Comparison of ENCODE assay signal across 20 cellular contexts in genomic region chr6:166462461-166463135, GRCh38.
"Had no signal": no experiment of that assay in that cellular context is flagged by ENCODE, and none has a peak within 500 bp of the region (broad histone marks: within the 10 kb centered on the region; RNA-seq: fewer than 3 reads in every experiment).

No MANE protein-coding gene starts in this region.

- H3K27ac Mint-ChIP-seq: activated B cell treated with CpG ODN at 0.5 μM for 24 hours; activated CD4-positive, alpha-beta memory T cell treated with anti-CD3 and anti-CD28 coated beads for 36 hours; activated naive CD8-positive, alpha-beta T cell treated with anti-CD3 and anti-CD28 coated beads for 36 hours; mesothelial cell of epicardium; nephron progenitor cell had no signal

- H3K4me3 Mint-ChIP-seq: activated CD4-positive, alpha-beta memory T cell treated with anti-CD3 and anti-CD28 coated beads for 36 hours; activated naive CD8-positive, alpha-beta T cell treated with anti-CD3 and anti-CD28 coated beads for 36 hours; effector memory CD8-positive, alpha-beta T cell; mesothelial cell of epicardium; nephron progenitor cell had no signal

- ATAC-seq: effector memory CD8-positive, alpha-beta T cell; left colon; lower lobe of right lung had no signal

- H3K27me3 ChIP-seq: cardiac muscle cell, hepatocyte, right atrium auricular region had no signal

- H3K4me1 Mint-ChIP-seq: activated naive CD8-positive, alpha-beta T cell treated with anti-CD3 and anti-CD28 coated beads for 36 hours had no signal

- H3K4me1 ChIP-seq: prostate gland had no signal

- H3K27me3 Mint-ChIP-seq: activated B cell treated with CpG ODN at 0.5 μM for 24 hours; activated CD4-positive, alpha-beta memory T cell treated with anti-CD3 and anti-CD28 coated beads for 36 hours; activated naive CD8-positive, alpha-beta T cell treated with anti-CD3 and anti-CD28 coated beads for 36 hours; effector memory CD8-positive, alpha-beta T cell had no signal

- DNase-seq: activated B cell treated with CpG ODN at 0.5 μM for 24 hours; activated CD4-positive, alpha-beta memory T cell treated with anti-CD3 and anti-CD28 coated beads for 36 hours; activated CD4-positive, alpha-beta T cell treated with anti-CD3 and anti-CD28 coated beads for 4 hours; activated naive CD8-positive, alpha-beta T cell treated with anti-CD3 and anti-CD28 coated beads for 36 hours; activated T-cell treated with anti-CD3 and anti-CD28 coated beads for 4 hours; amygdala; dermis blood vessel endothelial cell; effector memory CD8-positive, alpha-beta T cell; foreskin fibroblast; left colon; lower lobe of right lung; nephron progenitor cell; stimulated activated CD4-positive, alpha-beta T cell treated with anti-CD3 and anti-CD28 coated beads, Interleukin-2, amount 100 ng/mL, for 48 hours had no signal

- H3K9me3 ChIP-seq: lower lobe of right lung, prostate gland, right atrium auricular region had no signal

- H3K4me3 ChIP-seq: cardiac muscle cell, hepatocyte, lower lobe of right lung, prostate gland, right atrium auricular region, skin epidermis had no signal

- H3K9me3 Mint-ChIP-seq: activated B cell treated with CpG ODN at 0.5 μM for 24 hours had no signal

- H3K27ac ChIP-seq: cardiac muscle cell, epithelial cell of prostate, hepatocyte, lower lobe of right lung, prostate gland, right atrium auricular region, skin epidermis had no signal
